19 cellular contexts compared by ENCODE assay signal in the genomic region with DNA sequence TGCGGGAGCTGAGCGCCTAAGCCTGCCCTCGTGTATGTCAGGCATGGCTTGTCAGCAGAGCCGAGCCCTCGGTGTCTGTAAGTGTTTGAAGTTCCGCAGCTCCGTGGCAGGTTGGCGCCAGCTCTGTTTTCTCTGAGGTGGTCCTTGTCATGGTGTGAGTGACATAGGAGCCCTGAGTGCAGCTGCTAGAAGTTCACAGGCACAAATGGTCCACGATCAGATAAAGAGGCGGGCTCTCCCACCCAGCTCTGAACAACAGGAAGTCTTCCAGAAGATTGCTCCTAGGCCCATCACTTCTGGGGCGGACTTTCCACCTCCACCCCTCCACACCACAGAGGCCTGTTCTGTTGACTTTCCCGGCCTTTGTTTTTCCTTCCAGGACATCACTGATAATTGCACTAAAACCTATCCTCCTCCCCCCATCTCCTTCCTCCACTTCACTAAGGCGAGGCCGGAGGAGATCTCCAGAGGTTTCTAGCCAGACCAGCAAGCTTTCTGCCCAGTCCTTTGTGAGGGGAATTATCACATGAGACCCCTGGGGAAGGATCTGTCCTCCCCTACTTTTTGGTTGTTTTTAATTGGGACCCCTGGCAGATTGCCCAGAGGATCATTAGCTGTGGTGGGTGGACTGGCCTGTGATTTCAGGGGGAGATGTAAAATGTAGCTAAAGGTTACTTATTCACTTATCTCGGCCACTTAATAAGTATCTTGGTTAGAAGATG. TPM values are rescaled to one million over a fixed set of nuclear protein-coding genes. Genes with fewer than 3 reads are reported as not detected.
A peak's percentile ranks its signal among the peaks of the same experiment; 100 is the strongest.
DNase-seq lines count a peak whose midpoint lies in the region; ATAC-seq and TF ChIP-seq lines count a peak whose summit lies in the region.
"Had no signal": no experiment of that assay in that cellular context is flagged by ENCODE, and none has a peak within 500 bp of the region (broad histone marks: within the 10 kb centered on the region; RNA-seq: fewer than 3 reads in every experiment).

No MANE protein-coding gene starts in this region.

- no peak overlapping the region for H3K4ac ChIP-seq in neuronal stem cell (ENCODE audit: low read length)

- no peak overlapping the region for H2BK15ac ChIP-seq in neuronal stem cell (ENCODE audit: low read length)

- H4K91ac ChIP-seq in neuronal stem cell (ENCODE audit: low read depth, low read length, poor library complexity) = no peak overlapping the region

- H3K4me1 ChIP-seq in SJCRH30 (peaks cover 15% of the 10 kb centered on the region), left ventricle myocardium inferior (peaks cover 61% of the 10 kb centered on the region), neuronal stem cell (ENCODE audit: control insufficient read depth in 2 of 2, insufficient read depth in 1 of 2, low read depth in 1 of 2, low read length in 2 of 2) (peaks cover 3 to 6% of the 10 kb centered on the region in 2 donors)
- H3K4me1 ChIP-seq: psoas muscle had no signal

- H3K4me2 ChIP-seq in neuronal stem cell (ENCODE audit: insufficient read depth, low read length, poor library complexity, severe bottlenecking) = no peak overlapping the region
- H3K4me2 ChIP-seq: BLaER1 had no signal

- H3K23ac ChIP-seq in neuronal stem cell (ENCODE audit: low read depth, low read length, poor library complexity) = peak overlapping the region; percentile 13

- no peaks in the 10 kb centered on the region for H3K9me3 ChIP-seq in SJCRH30 (replicated peaks)
- H3K9me3 ChIP-seq in left ventricle myocardium inferior (replicated peaks) = no peaks in the 10 kb centered on the region
- peaks cover 0 to 1% of the 10 kb centered on the region in 2 donors for H3K9me3 ChIP-seq in neuronal stem cell (replicated peaks in 1 of 2; ENCODE audit: control insufficient read depth in 2 of 2, insufficient read depth in 1 of 2, low read depth in 1 of 2, low read length in 2 of 2)
- H3K9me3 ChIP-seq: BLaER1, left lung, psoas muscle had no signal

- no peak overlapping the region for H2BK12ac ChIP-seq in neuronal stem cell (ENCODE audit: low read length)

- H2AK5ac ChIP-seq in neuronal stem cell (ENCODE audit: low read depth, low read length) = no peak overlapping the region

- H3K79me1 ChIP-seq in neuronal stem cell (ENCODE audit: low read depth, low read length) = no peaks in the 10 kb centered on the region

- H2BK5ac ChIP-seq in neuronal stem cell (ENCODE audit: low read length) = no peak overlapping the region

- no peaks in the 10 kb centered on the region for H3K36me3 ChIP-seq in SJCRH30
- no peaks in the 10 kb centered on the region for H3K36me3 ChIP-seq in left ventricle myocardium inferior
- no peaks in the 10 kb centered on the region for H3K36me3 ChIP-seq in neuronal stem cell (replicated peaks in 1 of 2; ENCODE audit: control insufficient read depth in 2 of 2, insufficient read depth in 2 of 2, low read length in 2 of 2)
- H3K36me3 ChIP-seq: left lung had no signal

- peak; percentile 4 for DNase-seq in DMS 273 (lab: John Stamatoyannopoulos, UW; ENCODE audit: unreplicated experiment)
- no peak for DNase-seq in DMS 273 treated with DMSO at 0.1 percent for 48 hours (lab: John Stamatoyannopoulos, UW)
- DNase-seq in SJCRH30 = peak; percentile 92 to 96
- DNase-seq in left ventricle myocardium inferior = no peak
- DNase-seq in neuronal stem cell (ENCODE audit: low spot score) = no peak
- no peak for DNase-seq in NK-92 treated with Interleukin-12 subunit alpha and Interleukin-12 subunit beta, amount 100 ng/mL, for 24 hours (lab: John Stamatoyannopoulos, UW)
- no peak for DNase-seq in activated T-cell treated with anti-CD3 and anti-CD28 coated beads for 4 hours
- DNase-seq: activated naive CD8-positive, alpha-beta T cell treated with anti-CD3 and anti-CD28 coated beads, Interleukin-2, amount 10 ng/mL, durations not matched to agents 7 days and 5 days; activated T-cell treated with anti-CD3 and anti-CD28 coated beads, Interleukin-2, amount 50 U/mL, for 24 hours; DMS53; effector CD4-positive, alpha-beta T cell; left lung; natural killer cell; psoas muscle; stimulated activated naive CD4-positive, alpha-beta T cell treated with Interleukin-2 at 50 U/mL for 16 hours; trophoblast cell had no signal

- no peak overlapping the region for H2BK120ac ChIP-seq in neuronal stem cell (ENCODE audit: low read depth, low read length)

- H2AFZ ChIP-seq in neuronal stem cell (ENCODE audit: low read length) = no peak overlapping the region

- H3K4me3 ChIP-seq in SJCRH30 = peak overlapping the region; percentile 39
- H3K4me3 ChIP-seq in left ventricle myocardium inferior = no peak overlapping the region
- no peak overlapping the region for H3K4me3 ChIP-seq in neuronal stem cell (ENCODE audit: low read length in 2 of 2)
- H3K4me3 ChIP-seq: BLaER1, left lung, psoas muscle had no signal

- no peak for TF ChIP-seq CTCF in left ventricle myocardium inferior (IDR thresholded peaks at IDR 0.05; ENCODE audit: borderline replicate concordance)

- no peak for ATAC-seq in HG02642 (IDR thresholded peaks at IDR 0.05; ENCODE audit: poor library complexity, unreplicated experiment)
- ATAC-seq: left lung, natural killer cell, psoas muscle had no signal

- peak overlapping the region; percentile 29 for H3K18ac ChIP-seq in neuronal stem cell (ENCODE audit: low read length)

- H3K27ac ChIP-seq in SJCRH30 = peak overlapping the region; percentile 81
- H3K27ac ChIP-seq in left ventricle myocardium inferior (replicated peaks) = peak overlapping the region; percentile 63
- no peak overlapping the region for H3K27ac ChIP-seq in neuronal stem cell (replicated peaks; ENCODE audit: low read length)
- H3K27ac ChIP-seq: 22Rv1, BLaER1, left lung, psoas muscle had no signal

- H3K14ac ChIP-seq in neuronal stem cell (ENCODE audit: low read length) = no peak overlapping the region

- no peaks in the 10 kb centered on the region for H3K27me3 ChIP-seq in SJCRH30
- no peaks in the 10 kb centered on the region for H3K27me3 ChIP-seq in left ventricle myocardium inferior (ENCODE audit: low read depth)
- H3K27me3 ChIP-seq in neuronal stem cell (ENCODE audit: control insufficient read depth in 3 of 3, insufficient read depth in 3 of 3, low read depth in 1 of 3, low read length in 3 of 3) = no peaks in the 10 kb centered on the region
- H3K27me3 ChIP-seq: BLaER1, left lung had no signal

- H3K9ac ChIP-seq in neuronal stem cell (ENCODE audit: low read depth, low read length, poor library complexity) = no peak overlapping the region
- H3K9ac ChIP-seq: BLaER1 had no signal

- no CpG with 5 or more reads among the region's 15 CpGs for WGBS in neuronal stem cell (ENCODE audit: extremely low coverage in 2 of 2, insufficient read length in 2 of 2, insufficient replicate concordance in 1 of 2), 2 donors

- H4K8ac ChIP-seq in neuronal stem cell (ENCODE audit: low read depth, low read length) = no peak overlapping the region

- intact Hi-C loops in left ventricle myocardium inferior (cut with micrococcal nuclease) = no loop called here

RNA-seq across cellular contexts. Expression of gene ITPR1, which starts 19.9 kb away (rescaled TPM):
- total RNA-seq in SJCRH30 (2014; rRNA removed; shearing (Covaris generic)) = 12.3 and 17.1 TPM in 2 replicates
- 29.0 TPM for total RNA-seq in left ventricle myocardium inferior
- 1.3 TPM for polyA plus RNA-seq in neuronal stem cell (2013, experiment 1 of 2)
- 1.1 TPM for polyA plus RNA-seq in neuronal stem cell (2013, experiment 2 of 2)

RNA-seq across cellular contexts. Expression of gene SUMF1, which starts 46.0 kb away (rescaled TPM):
- 11.6 and 12.2 TPM in 2 replicates for total RNA-seq in SJCRH30 (2014; rRNA removed; shearing (Covaris generic))
- 8.6 TPM for total RNA-seq in left ventricle myocardium inferior
- 5.0 TPM for polyA plus RNA-seq in neuronal stem cell (2013, experiment 1 of 2)
- 5.3 TPM for polyA plus RNA-seq in neuronal stem cell (2013, experiment 2 of 2)

Comparison
In these comparisons a context has a peak if more than half of its experiments do, and no peak if none do; other contexts are left out.
1. DNase-seq: peak in DMS 273 (single experiment) and SJCRH30 (2 of 2); none in DMS 273 treated with DMSO at 0.1 percent for 48 hours (single experiment), left ventricle myocardium inferior (single experiment), neuronal stem cell (single experiment), NK-92 treated with Interleukin-12 subunit alpha and Interleukin-12 subunit beta, amount 100 ng/mL, for 24 hours (single experiment) and activated T-cell treated with anti-CD3 and anti-CD28 coated beads for 4 hours (single experiment).